ENCODE assay signal across 20 cellular contexts in genomic region chr15:77860101-77860691, GRCh38.
"Had no signal": no experiment of that assay in that cellular context is flagged by ENCODE, and none has a peak within 500 bp of the region (broad histone marks: within the 10 kb centered on the region; RNA-seq: fewer than 3 reads in every experiment).

No MANE protein-coding gene starts in this region.

- H3K27me3 ChIP-seq: dorsolateral prefrontal cortex, tibial nerve, uterus had no signal

- H3K4me3 ChIP-seq: cardiac muscle cell, dorsolateral prefrontal cortex, left lung, tibial nerve, uterus had no signal

- H3K27ac ChIP-seq: cardiac muscle cell, dorsolateral prefrontal cortex, foreskin keratinocyte, left lung, tibial nerve, uterus, VCaP had no signal

- H3K9me3 Mint-ChIP-seq: activated T-cell treated with anti-CD3 and anti-CD28 coated beads, Interleukin-2, amount 50 U/mL, for 72 hours; nephron progenitor cell had no signal

- ATAC-seq: activated T-cell treated with anti-CD3 and anti-CD28 coated beads, Interleukin-2, amount 50 U/mL, for 72 hours; left lung; stimulated activated naive CD8-positive, alpha-beta T cell treated with anti-CD3 and anti-CD28 coated beads, Interleukin-15, Interleukin-2, amounts not matched to agents 100 U/mL and 50 U/mL, for 24 hours; T-helper 17 cell had no signal

- H3K36me3 Mint-ChIP-seq: activated naive CD8-positive, alpha-beta T cell had no signal

- H3K4me3 Mint-ChIP-seq: activated naive CD8-positive, alpha-beta T cell; activated T-cell treated with anti-CD3 and anti-CD28 coated beads, Interleukin-2, amount 50 U/mL, for 72 hours; T-helper 17 cell had no signal

- DNase-seq: activated CD4-positive, alpha-beta T cell treated with anti-CD3 and anti-CD28 coated beads, Interleukin-2, amount 50 U/mL, for 1 hour; activated CD4-positive, CD25-positive, alpha-beta regulatory T cell treated with anti-CD3 and anti-CD28 coated beads, Interleukin-2, amount 50 U/mL, for 72 hours; activated CD8-positive, alpha-beta memory T cell treated with anti-CD3 and anti-CD28 coated beads, Interleukin-2, amount 50 U/mL, for 4 hours; activated T-cell treated with anti-CD3 and anti-CD28 coated beads, Interleukin-2, amount 50 U/mL, for 72 hours; amygdala; foreskin keratinocyte; hippocampal formation; nephron progenitor cell; occipital lobe; stimulated activated naive CD8-positive, alpha-beta T cell treated with anti-CD3 and anti-CD28 coated beads, Interleukin-15, Interleukin-2, amounts not matched to agents 100 U/mL and 50 U/mL, for 24 hours; substantia nigra; T-helper 17 cell; uterus had no signal

- H3K4me1 ChIP-seq: foreskin keratinocyte, left lung, tibial nerve, uterus had no signal

- H3K27ac Mint-ChIP-seq: activated naive CD8-positive, alpha-beta T cell; activated T-cell treated with anti-CD3 and anti-CD28 coated beads, Interleukin-2, amount 50 U/mL, for 72 hours; progenitor cell of endocrine pancreas; T-helper 17 cell had no signal

- H3K9me3 ChIP-seq: left lung, tibial nerve, uterus had no signal

- H3K36me3 ChIP-seq: cardiac muscle cell, left lung, tibial nerve, uterus had no signal
